In genomic region chr17:76983431-76983830, GRCh38 we compare ENCODE assay signal across 22 cellular contexts.
A peak's percentile ranks its signal among the peaks of the same experiment; 100 is the strongest.
DNase-seq lines count a peak whose midpoint lies in the region; ATAC-seq, FAIRE-seq and TF ChIP-seq lines count a peak whose summit lies in the region.
"Had no signal": no experiment of that assay in that cellular context is flagged by ENCODE, and none has a peak within 500 bp of the region (broad histone marks: within the 10 kb centered on the region; RNA-seq: fewer than 3 reads in every experiment).

No MANE protein-coding gene starts in this region.

- H3K4me1 Mint-ChIP-seq in stimulated activated effector memory CD8-positive, alpha-beta T cell treated with anti-CD3 and anti-CD28 coated beads, Interleukin-12 subunit alpha, Interleukin-12 subunit beta, amount 100 ng/mL, for 72 hours, result peaks cover 7% of the 10 kb centered on the region

- H3K9me2 ChIP-seq in GM23248 (ENCODE audit: insufficient read depth), result no peaks in the 10 kb centered on the region

- no peaks in the 10 kb centered on the region for H3K36me3 Mint-ChIP-seq in stimulated activated effector memory CD8-positive, alpha-beta T cell treated with anti-CD3 and anti-CD28 coated beads, Interleukin-12 subunit alpha, Interleukin-12 subunit beta, amount 100 ng/mL, for 72 hours

- TF ChIP-seq EP300 in HepG2 (IDR thresholded peaks at IDR 0.05; ENCODE audit: low read depth in 2 of 2, low read length in 2 of 2) (no peak), HepG2 (CRISPR knock-in tag; IDR thresholded peaks at IDR 0.05; ENCODE audit: borderline replicate concordance) (no peak), GM12878 (IDR thresholded peaks at IDR 0.05; ENCODE audit: borderline replicate concordance in 1 of 2, control insufficient read depth in 1 of 2, low read depth in 2 of 2, low read length in 2 of 2) (no peak)

- H4K20me1 ChIP-seq in HepG2 (ENCODE audit: insufficient read depth, low read length) (no peaks in the 10 kb centered on the region), GM12878 (ENCODE audit: control insufficient read depth, insufficient read depth) (no peaks in the 10 kb centered on the region), GM23248 (ENCODE audit: insufficient read depth) (no peaks in the 10 kb centered on the region)

- in situ Hi-C loops in HepG2 (cut with HindIII; ENCODE audit: extremely low pct_ligation_motif_present, low pct_unique_long_range_greater_than_20kb) (no loop called here), GM12878 (cut with MboI) (no loop called here), GM23248 (cut with MboI) (no loop called here)

- no peak for TF ChIP-seq CTCF in HepG2 (CRISPR knock-in tag; IDR thresholded peaks at IDR 0.05)
- TF ChIP-seq CTCF in right lobe of liver (IDR thresholded peaks at IDR 0.05), result no peak
- TF ChIP-seq CTCF in GM12878 (IDR thresholded peaks at IDR 0.05 in 2 of 3, conservative IDR thresholded peaks at IDR 0.05 in 1 of 3; ENCODE audit: control insufficient read depth in 2 of 3, extremely low read depth in 1 of 3, insufficient read depth in 1 of 3, low read depth in 3 of 3, low read length in 3 of 3), result no peak
- no peak for TF ChIP-seq CTCF in foreskin fibroblast (IDR thresholded peaks at IDR 0.05; ENCODE audit: low read depth, low read length)

- intact Hi-C loops in HepG2 (cut with micrococcal nuclease; ENCODE audit: unreplicated experiment), result no loop called here
- intact Hi-C loops in right lobe of liver (cut with DNase I), result no loop called here
- intact Hi-C loops in GM12878 (cut with micrococcal nuclease; ENCODE audit: unreplicated experiment), result no loop called here

- H3K9ac ChIP-seq in HepG2 (ENCODE audit: insufficient read depth, low read depth, low read length) (no peak overlapping the region), GM12878 (ENCODE audit: control insufficient read depth, insufficient read depth, low read length) (no peak overlapping the region), GM23248 (no peak overlapping the region)

- RAD21 ChIA-PET in GM12878 (lab: Charles Lee; ENCODE audit: unreplicated experiment), result interaction anchor here (1.1 kb wide), 1 partner anchor 73 kb away, joined by 4 read pairs; no protein-coding TSS in a partner anchor

- H3K4me3 ChIP-seq in HepG2 (replicated peaks in 1 of 3; ENCODE audit: insufficient read depth in 1 of 3, low read depth in 2 of 3, low read length in 3 of 3) (peak overlapping the region in 1 of 3 experiments; percentile 18; a peak in 1 of 6 replicates), right lobe of liver (no peak overlapping the region), GM12878 (no peak overlapping the region), GM23248 (no peak overlapping the region), foreskin fibroblast (ENCODE audit: low read depth in 1 of 2, low read length in 2 of 2) (no peak overlapping the region)
- H3K4me3 ChIP-seq: esophagus muscularis mucosa, gastrocnemius medialis, thyroid gland had no signal

- SMC1A ChIA-PET in GM12878 (lab: Charles Lee; ENCODE audit: uncharacterized antibody, unreplicated experiment), result interaction anchor here (1.1 to 1.5 kb wide), 3 partner anchors 9 to 15 kb away, joined by 3 to 4 read pairs (median 3); no protein-coding TSS in a partner anchor

- H3K4me3 Mint-ChIP-seq in stimulated activated effector memory CD8-positive, alpha-beta T cell treated with anti-CD3 and anti-CD28 coated beads, Interleukin-12 subunit alpha, Interleukin-12 subunit beta, amount 100 ng/mL, for 72 hours, result no peak overlapping the region

- DNase-seq in HepG2 (ENCODE audit: low spot score) (no peak), right lobe of liver (no peak), SK-N-DZ (ENCODE audit: low spot score) (peak; percentile 43), GM12878 (ENCODE audit: low read depth, low spot score) (no peak), GM23248 (no peak), foreskin fibroblast (no peak)
- DNase-seq in stimulated activated effector memory CD8-positive, alpha-beta T cell treated with anti-CD3 and anti-CD28 coated beads, Interleukin-12 subunit alpha, Interleukin-12 subunit beta, amount 100 ng/mL, for 72 hours (ENCODE audit: low spot score in 2 of 2), result no peak
- DNase-seq: activated CD4-positive, alpha-beta T cell treated with anti-CD3 and anti-CD28 coated beads, Interleukin-2, amount 50 U/mL, for 1 hour; activated naive CD4-positive, alpha-beta T cell; effector CD4-positive, alpha-beta T cell; gastrocnemius medialis; hypothalamus; KG1; MV-4-11; occipital lobe; small intestine; stimulated activated naive CD4-positive, alpha-beta T cell treated with Interleukin-2 at 50 U/mL for 16 hours; thyroid gland had no signal

- H3K27ac ChIP-seq in HepG2 (ENCODE audit: extremely low read length, insufficient read depth, low read length), result no peak overlapping the region
- no peak overlapping the region for H3K27ac ChIP-seq in right lobe of liver
- H3K27ac ChIP-seq in GM12878 (ENCODE audit: control insufficient read depth, insufficient read depth), result no peak overlapping the region
- no peak overlapping the region for H3K27ac ChIP-seq in GM23248
- H3K27ac ChIP-seq: esophagus muscularis mucosa, gastrocnemius medialis, thyroid gland had no signal

- TF ChIP-seq RAD21 in HepG2 (CRISPR knock-in tag; IDR thresholded peaks at IDR 0.05) (no peak), GM12878 (IDR thresholded peaks at IDR 0.05; ENCODE audit: insufficient read depth, low read depth, low read length) (no peak)

- no peaks in the 10 kb centered on the region for H3K79me2 ChIP-seq in HepG2 (ENCODE audit: insufficient read depth, low read length)
- no peaks in the 10 kb centered on the region for H3K79me2 ChIP-seq in GM12878 (ENCODE audit: control insufficient read depth, insufficient read depth, low read length)
- no peaks in the 10 kb centered on the region for H3K79me2 ChIP-seq in GM23248 (ENCODE audit: insufficient read depth)

- H3K4me2 ChIP-seq in HepG2 (ENCODE audit: low read depth, low read length) (peak overlapping the region; percentile 37; the same call in 1 of the 2 replicates), GM12878 (ENCODE audit: control insufficient read depth, insufficient read depth) (no peak overlapping the region), GM23248 (ENCODE audit: unreplicated experiment) (no peak overlapping the region)

- peaks cover under 1% of the 10 kb centered on the region; the same call in 1 of the 2 replicates for H3K9me3 ChIP-seq in HepG2 (ENCODE audit: low read length)
- no peaks in the 10 kb centered on the region for H3K9me3 ChIP-seq in right lobe of liver
- H3K9me3 ChIP-seq in GM12878 (replicated peaks; ENCODE audit: control insufficient read depth, insufficient read depth, low read length), result peaks cover 2% of the 10 kb centered on the region; the same call in 1 of the 3 replicates
- no peaks in the 10 kb centered on the region for H3K9me3 ChIP-seq in GM23248 (ENCODE audit: low read depth)
- H3K9me3 ChIP-seq: esophagus muscularis mucosa, gastrocnemius medialis, thyroid gland had no signal

- H3K9me3 Mint-ChIP-seq in stimulated activated effector memory CD8-positive, alpha-beta T cell treated with anti-CD3 and anti-CD28 coated beads, Interleukin-12 subunit alpha, Interleukin-12 subunit beta, amount 100 ng/mL, for 72 hours, result no peaks in the 10 kb centered on the region

- H3K27me3 ChIP-seq in HepG2 (ENCODE audit: control insufficient read depth in 1 of 2, insufficient read depth in 2 of 2, low read length in 2 of 2) (peaks cover 6 to 36% of the 10 kb centered on the region in 2 experiments), right lobe of liver (no peaks in the 10 kb centered on the region), GM12878 (replicated peaks in 1 of 2; ENCODE audit: control insufficient read depth in 2 of 2, insufficient read depth in 2 of 2, low read length in 1 of 2) (no peaks in the 10 kb centered on the region; a peak in 2 of 4 replicates), GM23248 (replicated peaks; ENCODE audit: insufficient read depth) (peaks cover 29% of the 10 kb centered on the region)
- H3K27me3 ChIP-seq: thyroid gland had no signal

- POLR2A ChIA-PET in HepG2 (lab: Yijun Ruan, JAX), result no interaction called here
- POLR2A ChIA-PET in GM12878 (lab: Charles Lee), result no interaction called here

- TF ChIP-seq POLR2A in HepG2 (IDR thresholded peaks at IDR 0.05; ENCODE audit: insufficient read depth in 1 of 2, low read depth in 2 of 2, low read length in 2 of 2), result no peak
- no peak for TF ChIP-seq POLR2A in right lobe of liver (IDR thresholded peaks at IDR 0.05)
- TF ChIP-seq POLR2A in GM12878 (IDR thresholded peaks at IDR 0.05; ENCODE audit: low read depth, low read length), result no peak

- BruUV-seq in HepG2 (replicated peaks; lab: Mats Ljungman, UMichigan), result no TSS peak
- BruUV-seq in GM12878 (replicated peaks; lab: Mats Ljungman, UMichigan), result no TSS peak

- CTCF ChIA-PET in HepG2 (lab: Yijun Ruan, JAX; ENCODE audit: low intra/inter-chr PET ratio, low total read pairs) (no interaction called here), GM12878 (lab: Yijun Ruan, JAX) (interaction anchor here (1.7 kb wide), 1 partner anchor 104 kb away, joined by 4 read pairs; no protein-coding TSS in a partner anchor)

- FAIRE-seq in HepG2 (lab: Jason Lieb, UNC) (no peak), GM12878 (lab: Jason Lieb, UNC) (no peak)
- FAIRE-seq: islet of Langerhans, small intestine had no signal

- H2AFZ ChIP-seq in HepG2 (ENCODE audit: low read length) (no peak overlapping the region), GM12878 (ENCODE audit: control insufficient read depth, low read depth, low read length) (no peak overlapping the region), GM23248 (no peak overlapping the region)

- H3K36me3 ChIP-seq in HepG2 (replicated peaks in 1 of 2; ENCODE audit: control insufficient read depth in 1 of 2, insufficient read depth in 2 of 2, low read length in 2 of 2) (no peaks in the 10 kb centered on the region), right lobe of liver (no peaks in the 10 kb centered on the region), GM12878 (ENCODE audit: control insufficient read depth in 2 of 2, insufficient read depth in 2 of 2, low read length in 1 of 2) (no peaks in the 10 kb centered on the region), GM23248 (ENCODE audit: low read depth) (no peaks in the 10 kb centered on the region)
- H3K36me3 ChIP-seq: esophagus muscularis mucosa, gastrocnemius medialis, thyroid gland had no signal

- 1% methylated on average over 7 of the region's 7 CpGs for WGBS in HepG2 (ENCODE audit: low lambda C conversion rate)
- 28% methylated on average over 4 of the region's 7 CpGs for WGBS in right lobe of liver (ENCODE audit: insufficient coverage, low coverage, low lambda C conversion rate, missing lambda C conversion rate)
- 30% methylated on average over 7 of the region's 7 CpGs for WGBS in GM12878 (ENCODE audit: insufficient coverage, insufficient replicate concordance, low lambda C conversion rate, missing lambda C conversion rate)
- 48 to 51% methylated on average over 7 of the region's 7 CpGs for WGBS in GM23248 (ENCODE audit: low coverage in 1 of 2, low lambda C conversion rate in 2 of 2, missing lambda C conversion rate in 2 of 2), 2 experiments

- peaks cover 9% of the 10 kb centered on the region for H3K4me1 ChIP-seq in HepG2 (ENCODE audit: insufficient read depth, low read length)
- H3K4me1 ChIP-seq in right lobe of liver, result no peaks in the 10 kb centered on the region
- H3K4me1 ChIP-seq in GM12878 (ENCODE audit: control insufficient read depth, insufficient read depth, low read length), result no peaks in the 10 kb centered on the region
- no peaks in the 10 kb centered on the region for H3K4me1 ChIP-seq in GM23248 (ENCODE audit: insufficient read depth)
- H3K4me1 ChIP-seq: esophagus muscularis mucosa, gastrocnemius medialis, thyroid gland had no signal

- H3F3A ChIP-seq in GM23248 (ENCODE audit: insufficient read depth), result no peaks in the 10 kb centered on the region

- ATAC-seq in HepG2, result peak; percentile 18; the same call in 1 of the 3 replicates
- no peak for ATAC-seq in right lobe of liver
- no peak for ATAC-seq in GM12878
- no peak for ATAC-seq in stimulated activated effector memory CD8-positive, alpha-beta T cell treated with anti-CD3 and anti-CD28 coated beads, Interleukin-12 subunit alpha, Interleukin-12 subunit beta, amount 100 ng/mL, for 72 hours
- ATAC-seq in HG03045 (IDR thresholded peaks at IDR 0.05; ENCODE audit: unreplicated experiment), result no peak
- ATAC-seq: gastrocnemius medialis, Right ventricle myocardium inferior had no signal

- H3K27ac Mint-ChIP-seq in stimulated activated effector memory CD8-positive, alpha-beta T cell treated with anti-CD3 and anti-CD28 coated beads, Interleukin-12 subunit alpha, Interleukin-12 subunit beta, amount 100 ng/mL, for 72 hours, result peak overlapping the region; percentile 53
